In genomic region chr7:4641091-4641666, GRCh38 we compare ENCODE assay signal across 8 cellular contexts. TPM values are rescaled to one million over a fixed set of nuclear protein-coding genes. Genes with fewer than 3 reads are reported as not detected.
DNase-seq lines count a peak whose midpoint lies in the region; ATAC-seq, FAIRE-seq and TF ChIP-seq lines count a peak whose summit lies in the region.

No MANE protein-coding gene starts in this region.

- peak overlapping the region; percentile 96 for H2AFZ ChIP-seq in K562 (ENCODE audit: low read depth, low read length)

- WGBS in K562 (ENCODE audit: insufficient coverage, low coverage, missing lambda C conversion rate): 39% methylated on average over 18 of the region's 18 CpGs

- H3K36me3 ChIP-seq in DOHH2 (ENCODE audit: control insufficient read depth, low read length) (no peaks in the 10 kb centered on the region), K562 (ENCODE audit: control insufficient read depth, insufficient read depth, low read length) (no peaks in the 10 kb centered on the region), mucosa of rectum (ENCODE audit: control insufficient read depth in 2 of 2, insufficient read depth in 2 of 2, low read length in 2 of 2) (no peaks in the 10 kb centered on the region)

- H3K9me1 ChIP-seq in K562 (ENCODE audit: control insufficient read depth, insufficient read depth, low read length): no peaks in the 10 kb centered on the region

- H3K27me3 ChIP-seq in DOHH2 (ENCODE audit: control insufficient read depth, low read length): no peaks in the 10 kb centered on the region; the same call in 1 of the 2 replicates
- no peaks in the 10 kb centered on the region for H3K27me3 ChIP-seq in K562 (ENCODE audit: control insufficient read depth in 2 of 2, insufficient read depth in 2 of 2, low read length in 2 of 2)
- no peaks in the 10 kb centered on the region for H3K27me3 ChIP-seq in mucosa of rectum (ENCODE audit: control insufficient read depth in 2 of 2, insufficient read depth in 2 of 2, low read length in 2 of 2)

- no peaks in the 10 kb centered on the region for H4K20me1 ChIP-seq in DOHH2 (ENCODE audit: control insufficient read depth, insufficient read depth, low read depth, low read length)
- no peaks in the 10 kb centered on the region for H4K20me1 ChIP-seq in K562 (replicated peaks; ENCODE audit: control insufficient read depth, insufficient read depth, low read length)

- H3K4me2 ChIP-seq in DOHH2 (ENCODE audit: low read length): peak overlapping the region; percentile 76
- peak overlapping the region; percentile 73 for H3K4me2 ChIP-seq in K562 (ENCODE audit: insufficient read depth, low read length)

- in situ Hi-C loops in K562 (cut with MboI): no loop called here

- ATAC-seq in HG03159 (IDR thresholded peaks at IDR 0.05; ENCODE audit: unreplicated experiment) (peak; percentile 34), K562 (no peak), HG03354 (IDR thresholded peaks at IDR 0.05; ENCODE audit: poor library complexity, severe bottlenecking, unreplicated experiment) (no peak), HG03432 (IDR thresholded peaks at IDR 0.05; ENCODE audit: unreplicated experiment) (no peak)

- no peak for FAIRE-seq in K562 (lab: Jason Lieb, UNC)

- CTCF ChIA-PET in K562 (lab: Yijun Ruan, JAX; ENCODE audit: low intra/inter-chr PET ratio): interaction anchor here (1.0 kb wide), 1 partner anchor 40 kb away, joined by 4 read pairs; the partner anchor contains the start of gene FOXK1

- peaks cover 4% of the 10 kb centered on the region for H3K79me2 ChIP-seq in DOHH2 (ENCODE audit: control insufficient read depth, low read length)
- peaks cover 8% of the 10 kb centered on the region for H3K79me2 ChIP-seq in K562 (ENCODE audit: control insufficient read depth, insufficient read depth, low read length)

- no peak for TF ChIP-seq RAD21 in K562 (CRISPR knock-in tag; conservative IDR thresholded peaks at IDR 0.05 in 1 of 2, IDR thresholded peaks at IDR 0.05 in 1 of 2)

- DNase-seq in K562 (ENCODE audit: extremely low read depth in 1 of 4, low spot score in 3 of 4): no peak
- DNase-seq in GM19238 (ENCODE audit: insufficient read length, low spot score): no peak
- no peak for DNase-seq in NCI-H2196 treated with DMSO at 0.1 percent for 48 hours (lab: John Stamatoyannopoulos, UW; ENCODE audit: unreplicated experiment)

- H3K27ac ChIP-seq in DOHH2 (ENCODE audit: low read depth, low read length): no peak overlapping the region
- H3K27ac ChIP-seq in K562 (ENCODE audit: extremely low read depth, low read depth, low read length): no peak overlapping the region; the same call in 2 of the 3 replicates
- peak overlapping the region; percentile 85 to 87 for H3K27ac ChIP-seq in mucosa of rectum (ENCODE audit: low read depth in 2 of 2, low read length in 2 of 2)

- peaks cover 16% of the 10 kb centered on the region for H3K4me1 ChIP-seq in DOHH2 (ENCODE audit: control insufficient read depth, low read length)
- H3K4me1 ChIP-seq in K562 (replicated peaks in 1 of 2; ENCODE audit: control insufficient read depth in 2 of 2, insufficient read depth in 2 of 2, low read length in 2 of 2): peaks cover 9 to 29% of the 10 kb centered on the region in 2 experiments; a peak in 4 of 5 replicates
- H3K4me1 ChIP-seq in mucosa of rectum (ENCODE audit: control insufficient read depth in 2 of 2, insufficient read depth in 2 of 2, low read length in 2 of 2): peaks cover 7 to 8% of the 10 kb centered on the region in 2 donors

- BruUV-seq in K562 (replicated peaks; lab: Mats Ljungman, UMichigan): no TSS peak

- H3K9ac ChIP-seq in K562 (ENCODE audit: insufficient read depth in 1 of 2, low read depth in 2 of 2, low read length in 2 of 2) (peak overlapping the region; percentile 93 to 97; a peak in 3 of 4 replicates), mucosa of rectum (ENCODE audit: low read depth in 1 of 2, low read length in 2 of 2) (peak overlapping the region; percentile 60 to 63)

- peak overlapping the region; percentile 78 for H3K4me3 ChIP-seq in DOHH2 (ENCODE audit: low read length)
- peak overlapping the region; percentile 30; the same call in 1 of the 2 replicates for H3K4me3 ChIP-seq in K562
- H3K4me3 ChIP-seq in mucosa of rectum (ENCODE audit: low read length in 2 of 2): peak overlapping the region; percentile 79 to 81

- no peak for TF ChIP-seq EP300 in K562 (IDR thresholded peaks at IDR 0.05; ENCODE audit: low read length)

- H3K9me3 ChIP-seq in DOHH2 (ENCODE audit: control insufficient read depth, insufficient read depth, low read length) (peaks cover 6% of the 10 kb centered on the region; the same call in 1 of the 2 replicates), K562 (replicated peaks; ENCODE audit: control insufficient read depth, insufficient read depth, low read depth, low read length) (0 out of 2 replicates have a peak, but pooled peaks cover under 1% of the 10 kb centered on the region), mucosa of rectum (ENCODE audit: control insufficient read depth in 2 of 2, low read length in 2 of 2) (no peaks in the 10 kb centered on the region)

- no peaks in the 10 kb centered on the region for H3K9me2 ChIP-seq in DOHH2 (replicated peaks; ENCODE audit: control insufficient read depth, low read length)

- no peak for TF ChIP-seq CTCF in DOHH2 (IDR thresholded peaks at IDR 0.05; ENCODE audit: low read depth, low read length, poor library complexity, severe bottlenecking)
- TF ChIP-seq CTCF in K562 (IDR thresholded peaks at IDR 0.05 in 2 of 3, conservative IDR thresholded peaks at IDR 0.05 in 1 of 3; ENCODE audit: insufficient read depth in 2 of 3, low read depth in 1 of 3, low read length in 3 of 3): no peak

- intact Hi-C loops in K562 (cut with micrococcal nuclease): loop anchor here (1.0 to 5.0 kb wide), 3 partner anchors 38 to 114 kb away; no protein-coding TSS in a partner anchor

- no peak for TF ChIP-seq POLR2A in K562 (conservative IDR thresholded peaks at IDR 0.05)

- POLR2A ChIA-PET in K562 (lab: Yijun Ruan, JAX): interaction anchor here (0.8 to 2.2 kb wide), 7 partner anchors 26 to 135 kb away, joined by 3 to 21 read pairs (median 3); partner anchors contain the start of genes AP5Z1 and FOXK1

- H3F3A ChIP-seq in DOHH2 (ENCODE audit: control insufficient read depth, insufficient read depth): peaks cover 5% of the 10 kb centered on the region

TF ChIP-seq in K562, 482 proteins besides CTCF, POLR2A, EP300 and RAD21 (continues in another document):
- TF ChIP-seq ZNF445 (CRISPR knock-in tag; IDR thresholded peaks at IDR 0.05; ENCODE audit: low read depth) (no peak), KDM2B (CRISPR knock-in tag; IDR thresholded peaks at IDR 0.05) (0 out of 2 replicates have a peak, but pooled peaks have one; percentile 11), NR2C2 (CRISPR knock-in tag; IDR thresholded peaks at IDR 0.05) (no peak), NR2C2 (tag; IDR thresholded peaks at IDR 0.05) (0 out of 2 replicates have a peak, but pooled peaks have one; percentile 9), ZNF24 (IDR thresholded peaks at IDR 0.05) (no peak), TFAP4 (CRISPR knock-in tag; IDR thresholded peaks at IDR 0.05; ENCODE audit: borderline replicate concordance) (peak; percentile 34; the same call in 1 of the 2 replicates), ZBTB1 (CRISPR knock-in tag; IDR thresholded peaks at IDR 0.05; ENCODE audit: borderline replicate concordance, low read depth) (no peak), BMI1 (IDR thresholded peaks at IDR 0.05; ENCODE audit: low read length) (no peak), LARP7 (IDR thresholded peaks at IDR 0.05) (0 out of 2 replicates have a peak, but pooled peaks have one; percentile 38), PREB (CRISPR knock-in tag; IDR thresholded peaks at IDR 0.05) (0 out of 2 replicates have a peak, but pooled peaks have one; percentile 26), HNRNPL (IDR thresholded peaks at IDR 0.05; ENCODE audit: low read depth, low read length) (peak; percentile 67; the same call in 1 of the 2 replicates)

RNA-seq across cellular contexts. Expression of gene FOXK1, which starts 40.9 kb away (rescaled TPM):
- total RNA-seq in K562 (2011; cell fraction: chromatin; rRNA removed; ENCODE audit: low replicate concordance): 35.6 and 74.5 TPM in 2 replicates
- 43.2 and 43.6 TPM in 2 replicates for total RNA-seq in K562 (2011; cell fraction: nucleolus; rRNA removed)
- 40.0 and 43.0 TPM in 2 replicates for total RNA-seq in K562 (2011; cell fraction: nucleoplasm; rRNA removed)
- total RNA-seq in K562 (2014; rRNA removed): 17.0 and 19.5 TPM in 2 replicates
- 8.1 and 9.1 TPM in 2 replicates for total RNA-seq in K562 (2014; rRNA removed; fragmentation: Illumina TruSeq; extraction: Trizol)
- total RNA-seq in K562 (2015; rRNA removed; fragmentation: Illumina TruSeq; extraction: Trizol): 8.5 and 9.1 TPM in 2 replicates
- total RNA-seq in K562 (2021): 42.2 and 45.5 TPM in 2 replicates
- polyA plus RNA-seq in K562 (2011; rRNA removed): 2.9 and 4.2 TPM in 2 replicates
- 3.6 and 6.2 TPM in 2 replicates for polyA plus RNA-seq in K562 (2011; cell fraction: cytosol; rRNA removed)
- polyA plus RNA-seq in K562 (2011; cell fraction: nucleus; rRNA removed): 7.9 and 12.0 TPM in 2 replicates
- 6.4 and 7.3 TPM in 2 replicates for polyA plus RNA-seq in K562 (2012)
- 5.0 and 6.8 TPM in 2 replicates for polyA plus RNA-seq in K562 (2014; fragmentation: Illumina TruSeq; extraction: Trizol)
- under 1 TPM; 0.32 to 0.34 TPM for polyA plus RNA-seq in K562 (2014; fragmentation: Nextera tagmentation; extraction: Ambion mirVana)
- polyA plus RNA-seq in K562 (2014; rRNA removed): 11.8 TPM in 2 replicates
- 6.7 and 8.7 TPM in 2 replicates for polyA minus RNA-seq in K562 (2011; rRNA and poly(A)+ RNA removed)
- 21.3 and 27.0 TPM in 2 replicates for polyA minus RNA-seq in K562 (2011; cell fraction: cytosol; rRNA and poly(A)+ RNA removed)
- 9.7 and 11.6 TPM in 2 replicates for polyA minus RNA-seq in K562 (2011; cell fraction: nucleus; rRNA and poly(A)+ RNA removed)

Comparison
In these comparisons a context has a peak if more than half of its experiments do, and no peak if none do; other contexts are left out.
1. H3K27ac ChIP-seq: peak in mucosa of rectum (2 of 2); none in DOHH2 (single experiment) and K562 (single experiment).
2. H3K4me3 ChIP-seq: peak in every context shown above with its lines; median percentile 80 in mucosa of rectum; 78 in DOHH2; 30 in K562.